9 cellular contexts compared by ENCODE assay signal in the genomic region with DNA sequence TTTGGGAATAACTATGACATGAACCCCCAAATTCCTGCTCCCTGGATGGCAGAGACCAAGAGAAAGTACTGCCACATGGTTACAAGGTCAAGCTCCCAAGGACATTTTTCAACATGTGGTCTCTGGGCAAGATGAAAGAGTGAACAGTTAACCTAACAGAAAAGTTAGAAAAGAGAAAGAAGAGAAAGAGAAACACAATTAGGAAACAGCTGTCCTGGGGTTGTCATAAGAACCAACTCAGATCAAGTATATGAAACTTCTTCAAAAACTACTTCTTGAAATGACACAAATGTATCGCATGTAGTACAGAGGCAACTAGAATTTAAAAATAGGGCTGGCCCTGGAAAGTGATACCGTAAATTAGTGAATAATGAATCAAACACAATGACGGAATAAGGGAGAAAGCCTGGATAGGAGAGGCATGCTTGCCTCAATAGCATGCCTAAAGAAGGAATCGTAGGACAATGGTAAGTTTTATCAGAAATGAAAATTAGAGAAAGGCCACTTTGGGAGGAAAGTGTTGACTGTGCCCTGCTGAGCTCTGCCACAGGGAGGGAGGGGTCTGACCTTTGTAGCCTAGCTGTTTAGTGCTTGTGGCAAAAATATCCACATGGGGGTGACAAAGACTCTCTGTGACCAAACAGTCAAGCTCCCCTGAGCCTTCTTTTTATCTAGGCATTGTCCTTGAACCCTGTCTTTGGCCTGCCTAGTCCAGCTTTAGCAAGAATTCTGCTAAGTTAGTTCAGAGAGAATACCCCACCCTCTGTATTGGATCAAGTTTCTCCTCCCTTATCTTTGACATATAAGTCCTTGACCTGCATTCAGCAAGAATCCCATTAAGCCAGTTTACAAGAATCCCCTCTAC. TPM values are rescaled to one million over a fixed set of nuclear protein-coding genes. Genes with fewer than 3 reads are reported as not detected.
A peak's percentile ranks its signal among the peaks of the same experiment; 100 is the strongest.
DNase-seq lines count a peak whose midpoint lies in the region; ATAC-seq, FAIRE-seq and TF ChIP-seq lines count a peak whose summit lies in the region.
"Had no signal": no experiment of that assay in that cellular context is flagged by ENCODE, and none has a peak within 500 bp of the region (broad histone marks: within the 10 kb centered on the region; RNA-seq: fewer than 3 reads in every experiment).

No MANE protein-coding gene starts in this region.

- WGBS in heart left ventricle, 4 donors: 81 to 88% (median 84%) methylated on average over 4 of the region's 4 CpGs

- H3K4me1 ChIP-seq in heart left ventricle (peaks cover 0 to 20% (median 5%) of the 10 kb centered on the region in 12 donors), kidney (ENCODE audit: control insufficient read depth in 1 of 2, insufficient read depth in 1 of 2, low read depth in 1 of 2, low read length in 2 of 2) (peaks cover 0 to 5% of the 10 kb centered on the region in 2 donors)

- H3K36me3 ChIP-seq in heart left ventricle (no peaks in the 10 kb centered on the region), kidney (ENCODE audit: control insufficient read depth in 1 of 2, insufficient read depth in 2 of 2, low read length in 2 of 2) (no peaks in the 10 kb centered on the region)
- H3K36me3 ChIP-seq: thoracic aorta had no signal

- no peak for FAIRE-seq in kidney (lab: Jason Lieb, UNC)

- TF ChIP-seq POLR2A in heart left ventricle (IDR thresholded peaks at IDR 0.05): no peak

- H3K27me3 ChIP-seq in heart left ventricle: peaks cover 0 to 5% (median 0%) of the 10 kb centered on the region in 9 donors

- H3K9me3 ChIP-seq in heart left ventricle: no peaks in the 10 kb centered on the region
- no peaks in the 10 kb centered on the region for H3K9me3 ChIP-seq in kidney (ENCODE audit: control insufficient read depth in 1 of 2, low read length in 2 of 2)
- H3K9me3 ChIP-seq: thoracic aorta had no signal

- no peak overlapping the region for H3K4me3 ChIP-seq in heart left ventricle
- H3K4me3 ChIP-seq in kidney (ENCODE audit: low read length in 2 of 2): no peak overlapping the region
- H3K4me3 ChIP-seq: thoracic aorta had no signal

- no peak overlapping the region for H3K27ac ChIP-seq in heart left ventricle
- H3K27ac ChIP-seq in kidney (ENCODE audit: low read depth in 2 of 2, low read length in 2 of 2): no peak overlapping the region
- H3K27ac ChIP-seq: thoracic aorta had no signal

- peak in 10 of 12 donors; percentile 15 to 51 (median 28) for TF ChIP-seq CTCF in heart left ventricle (IDR thresholded peaks at IDR 0.05)
- peak; percentile 33 for TF ChIP-seq CTCF in kidney (IDR thresholded peaks at IDR 0.05; ENCODE audit: borderline replicate concordance, extremely low read depth, insufficient read depth)

- intact Hi-C loops in heart left ventricle (cut with DNase I) (loop anchor here in 3 of 10 donors (2.0 to 5.0 kb wide), 3 partner anchors 74 to 79 kb away; no protein-coding TSS in a partner anchor), Right ventricle myocardium inferior (cut with DNase I) (no loop called here), kidney (cut with DNase I) (no loop called here)

- ATAC-seq in heart left ventricle (no peak), Right ventricle myocardium inferior (no peak), HG02973 (IDR thresholded peaks at IDR 0.05; ENCODE audit: unreplicated experiment) (peak; percentile 43)

- H3K9ac ChIP-seq in kidney (ENCODE audit: low read length in 2 of 2): no peak overlapping the region

- in situ Hi-C loops in SK-MEL-5 (cut with HindIII; ENCODE audit: low pct_unique_long_range_greater_than_20kb, low sequenced_read_pairs): no loop called here

- DNase-seq in heart left ventricle (no peak), Right ventricle myocardium inferior (ENCODE audit: missing footprints) (no peak), SK-MEL-5 (ENCODE audit: low read depth, low spot score) (peak; percentile 57), kidney (no peak), 8988T (no peak), GM19240 (ENCODE audit: insufficient read length, low spot score) (no peak), GM03348 (ENCODE audit: low spot score) (no peak)

RNA-seq across cellular contexts. Expression of gene DCBLD1, which starts 4.3 kb away (rescaled TPM):
- total RNA-seq in heart left ventricle (10 to 100 TPM in 1 of 9 donors, 1 to 10 TPM in 8; 3.1 to 11.4 (median 4.1) TPM), Right ventricle myocardium inferior (6.1 TPM), kidney (9.6 TPM)
- polyA plus RNA-seq in heart left ventricle (1 to 10 TPM; 2.9 to 3.5 TPM), kidney (ENCODE audit: insufficient read depth, low read depth, low replicate concordance) (4.1 TPM)
- 6.5 and 10.1 TPM in 2 replicates for total RNA-seq in SK-MEL-5 (2014; rRNA removed; shearing (Covaris generic))
- polyA plus RNA-seq in SK-MEL-5 (2015; cell fraction: cytosol; rRNA removed): 7.0 and 14.3 TPM in 2 replicates
- polyA plus RNA-seq in SK-MEL-5 (2015; cell fraction: nucleus; rRNA removed): 20.5 and 43.0 TPM in 2 replicates

RNA-seq across cellular contexts. Expression of gene ROS1, which starts 52.5 kb away (rescaled TPM):
- under 1 TPM in 3 of 9 donors, not detected in 6; 0.04 to 0.07 (median 0.06) TPM for total RNA-seq in heart left ventricle
- under 1 TPM in 1 of 2 donors, not detected in 1; 0.01 TPM for polyA plus RNA-seq in heart left ventricle
- total RNA-seq in Right ventricle myocardium inferior: 0.08 TPM
- total RNA-seq in SK-MEL-5 (2014; rRNA removed; shearing (Covaris generic)): not detected in 2 replicates
- 0.02 TPM in 1 of 2 replicates, not detected in the other for polyA plus RNA-seq in SK-MEL-5 (2015; cell fraction: cytosol; rRNA removed)
- polyA plus RNA-seq in SK-MEL-5 (2015; cell fraction: nucleus; rRNA removed): not detected in 2 replicates
- total RNA-seq in kidney: 0.19 TPM
- 0.04 TPM for polyA plus RNA-seq in kidney (ENCODE audit: insufficient read depth, low read depth, low replicate concordance)
- total RNA-seq: thoracic aorta had no signal
